In the genomic region with DNA sequence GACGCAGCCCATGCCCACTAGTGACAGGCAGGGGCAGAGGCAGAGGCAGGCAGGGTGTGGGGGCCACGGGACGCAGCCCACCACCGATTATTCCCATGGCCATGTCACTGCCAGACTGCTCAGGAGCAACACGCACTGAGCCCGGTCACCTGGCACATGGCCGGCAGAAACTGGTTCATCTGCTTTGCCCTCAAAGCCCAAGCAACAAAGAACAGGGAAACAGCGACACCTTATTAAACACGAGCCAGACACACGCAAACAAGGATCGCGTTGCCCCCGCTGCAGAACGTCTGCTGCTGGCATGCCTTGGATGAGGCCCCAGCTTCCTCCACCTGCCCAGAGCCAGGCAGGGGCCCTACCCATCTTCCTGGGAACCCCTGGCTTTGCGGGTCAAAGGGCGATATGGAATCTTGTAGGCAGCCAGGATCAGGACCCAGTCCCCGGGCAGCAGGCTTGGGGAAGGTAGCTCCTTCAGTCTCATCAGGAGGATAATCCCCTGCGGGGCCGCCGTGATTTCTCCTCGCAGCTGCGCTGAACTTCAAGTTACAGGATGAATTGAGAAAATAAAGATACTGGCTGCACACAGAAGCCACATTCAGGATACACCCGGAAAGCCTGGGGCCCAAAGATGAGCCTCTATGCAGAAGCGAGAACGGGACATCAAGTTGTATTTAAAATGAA, we compare ENCODE assay signal across 10 cellular contexts. TPM values are rescaled to one million over a fixed set of nuclear protein-coding genes. Genes with fewer than 3 reads are reported as not detected.
A peak's percentile ranks its signal among the peaks of the same experiment; 100 is the strongest.
DNase-seq lines count a peak whose midpoint lies in the region; ATAC-seq lines count a peak whose summit lies in the region.
"Had no signal": no experiment of that assay in that cellular context is flagged by ENCODE, and none has a peak within 500 bp of the region (broad histone marks: within the 10 kb centered on the region; RNA-seq: fewer than 3 reads in every experiment).

No MANE protein-coding gene starts in this region.

- no peak for ATAC-seq in GM21515 (IDR thresholded peaks at IDR 0.05; ENCODE audit: unreplicated experiment)
- ATAC-seq in HG03521 (IDR thresholded peaks at IDR 0.05; ENCODE audit: unreplicated experiment) = no peak
- ATAC-seq in HG02610 (IDR thresholded peaks at IDR 0.05; ENCODE audit: unreplicated experiment) = no peak
- ATAC-seq in GM21526 (IDR thresholded peaks at IDR 0.05; ENCODE audit: low FRiP score, unreplicated experiment) = no peak

- DNase-seq in HT-29 (ENCODE audit: low spot score) (peak; percentile 85), NCI-H524 treated with DMSO at 0.1 percent for 48 hours (lab: John Stamatoyannopoulos, UW) (peak; percentile 49), epithelial cell of prostate (ENCODE audit: low read depth, low spot score) (peak; percentile 33), retina (peak; percentile 45)
- DNase-seq: activated gamma-delta T cell treated with Interleukin-2 at 50 U/mL for 16 hours; stimulated activated CD4-positive, alpha-beta T cell treated with anti-CD3 and anti-CD28 coated beads, Interleukin-2, amount 100 ng/mL, for 24 hours had no signal

- no peak overlapping the region for H3K27ac ChIP-seq in epithelial cell of prostate

RNA-seq across cellular contexts. Expression of a gene that starts 4.8 kb away (rescaled TPM):
- total RNA-seq in HT-29 (2014; rRNA removed; shearing (Covaris generic)) = 24.3 and 24.6 TPM in 2 replicates

RNA-seq across cellular contexts. Expression of a gene that starts 5.6 kb away (rescaled TPM):
- total RNA-seq in HT-29 (2014; rRNA removed; shearing (Covaris generic)) = 5.5 and 7.0 TPM in 2 replicates

Comparison
In these comparisons a context has a peak if more than half of its experiments do, and no peak if none do; other contexts are left out.
1. DNase-seq: peak in every context shown above with its lines; median percentile 85 in HT-29; 49 in NCI-H524 treated with DMSO at 0.1 percent for 48 hours; 45 in retina; 33 in epithelial cell of prostate.